In the genomic region with DNA sequence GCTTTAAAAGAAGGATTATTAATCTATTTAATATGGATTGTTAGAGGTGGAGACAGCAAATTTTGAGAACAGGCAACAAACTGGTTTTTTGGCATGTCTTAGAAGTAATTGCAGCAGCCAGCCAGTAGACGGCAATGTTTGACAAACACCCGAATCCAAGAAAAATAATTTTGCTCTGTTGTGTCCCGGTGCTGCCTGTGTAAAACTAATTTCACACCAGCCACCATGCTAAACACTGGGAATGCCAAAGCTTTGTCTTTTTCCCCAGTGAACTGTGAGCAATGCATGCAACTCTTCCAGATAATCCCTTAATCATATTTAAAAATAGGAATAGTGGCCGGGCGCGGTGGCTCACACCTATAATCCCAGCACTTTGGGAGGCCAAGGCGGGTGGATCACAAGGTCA, we compare ENCODE assay signal across 8 cellular contexts. TPM values are rescaled to one million over a fixed set of nuclear protein-coding genes. Genes with fewer than 3 reads are reported as not detected.
DNase-seq lines count a peak whose midpoint lies in the region; ATAC-seq, FAIRE-seq and TF ChIP-seq lines count a peak whose summit lies in the region.

No MANE protein-coding gene starts in this region.

- peaks cover 12% of the 10 kb centered on the region for H3K27me3 Mint-ChIP-seq in activated CD8-positive, alpha-beta memory T cell treated with anti-CD3 and anti-CD28 coated beads, Interleukin-2, amount 10 ng/mL, durations not matched to agents 7 days and 5 days

- no peaks in the 10 kb centered on the region for H3K9me3 Mint-ChIP-seq in activated CD8-positive, alpha-beta memory T cell treated with anti-CD3 and anti-CD28 coated beads, Interleukin-2, amount 10 ng/mL, durations not matched to agents 7 days and 5 days (ENCODE audit: low read depth)

- DNase-seq in activated CD8-positive, alpha-beta memory T cell treated with anti-CD3 and anti-CD28 coated beads, Interleukin-2, amount 10 ng/mL, durations not matched to agents 7 days and 5 days: peak; percentile 44
- no peak for DNase-seq in activated CD8-positive, alpha-beta memory T cell treated with anti-CD3 and anti-CD28 coated beads, Interleukin-2, amount 50 U/mL, for 48 hours
- DNase-seq in HTR-8/SVneo (ENCODE audit: insufficient read length, low spot score) (peak; percentile 29), foreskin melanocyte (peak; percentile 24), retinal pigment epithelial cell (ENCODE audit: low read depth) (peak; percentile 27)
- no peak for DNase-seq in activated CD8-positive, alpha-beta memory T cell treated with anti-CD3 and anti-CD28 coated beads for 24 hours

- no peak overlapping the region for H3K4me3 Mint-ChIP-seq in activated CD8-positive, alpha-beta memory T cell treated with anti-CD3 and anti-CD28 coated beads, Interleukin-2, amount 10 ng/mL, durations not matched to agents 7 days and 5 days

- no peaks in the 10 kb centered on the region for H3K36me3 Mint-ChIP-seq in activated CD8-positive, alpha-beta memory T cell treated with anti-CD3 and anti-CD28 coated beads, Interleukin-2, amount 10 ng/mL, durations not matched to agents 7 days and 5 days

- no peak overlapping the region for H3K4me3 ChIP-seq in retinal pigment epithelial cell (ENCODE audit: low read length)

- no peak for ATAC-seq in activated CD8-positive, alpha-beta memory T cell treated with anti-CD3 and anti-CD28 coated beads, Interleukin-2, amount 10 ng/mL, durations not matched to agents 7 days and 5 days
- peak; percentile 83 for ATAC-seq in GM19395 (IDR thresholded peaks at IDR 0.05; ENCODE audit: unreplicated experiment)
- ATAC-seq in SK-N-SH treated with all-trans-retinoic acid at 6 μM for 48 hours: peak; percentile 70

- no peaks in the 10 kb centered on the region for H3K4me1 Mint-ChIP-seq in activated CD8-positive, alpha-beta memory T cell treated with anti-CD3 and anti-CD28 coated beads, Interleukin-2, amount 10 ng/mL, durations not matched to agents 7 days and 5 days

- no peak for FAIRE-seq in HTR-8/SVneo (lab: Jason Lieb, UNC)

- H3K27ac Mint-ChIP-seq in activated CD8-positive, alpha-beta memory T cell treated with anti-CD3 and anti-CD28 coated beads, Interleukin-2, amount 10 ng/mL, durations not matched to agents 7 days and 5 days: no peak overlapping the region

- CTCF ChIA-PET in activated CD8-positive, alpha-beta memory T cell treated with anti-CD3 and anti-CD28 coated beads, Interleukin-2, amount 10 ng/mL, durations not matched to agents 7 days and 5 days (lab: Charles Lee): interaction anchor here (1.4 to 1.5 kb wide), 2 partner anchors 11 to 317 kb away, joined by 4 to 5 read pairs; no protein-coding TSS in a partner anchor

- peak; percentile 95 for TF ChIP-seq CTCF in retinal pigment epithelial cell (conservative IDR thresholded peaks at IDR 0.05; ENCODE audit: low read depth, low read length)

TF ChIP-seq in SK-N-SH treated with all-trans-retinoic acid at 6 μM for 48 hours, 23 proteins besides CTCF, POLR2A, EP300 and RAD21:
- no peak for TF ChIP-seq SNAI2 (CRISPR knock-in tag; IDR thresholded peaks at IDR 0.05)
- no peak for TF ChIP-seq PPARA (CRISPR knock-in tag; IDR thresholded peaks at IDR 0.05; ENCODE audit: borderline replicate concordance)
- no peak for TF ChIP-seq ESRRG (CRISPR knock-in tag; IDR thresholded peaks at IDR 0.05)
- TF ChIP-seq TOX (CRISPR knock-in tag; IDR thresholded peaks at IDR 0.05; ENCODE audit: borderline replicate concordance): no peak
- TF ChIP-seq ARNTL (CRISPR knock-in tag; IDR thresholded peaks at IDR 0.05; ENCODE audit: borderline replicate concordance, low read depth): no peak

RNA-seq across cellular contexts. Expression of gene SMIM31, which starts 25.9 kb away (rescaled TPM):
- not detected for total RNA-seq in activated CD8-positive, alpha-beta memory T cell treated with anti-CD3 and anti-CD28 coated beads, Interleukin-2, amount 10 ng/mL, durations not matched to agents 7 days and 5 days

Comparison
In these comparisons a context has a peak if more than half of its experiments do, and no peak if none do; other contexts are left out.
1. DNase-seq: peak in activated CD8-positive, alpha-beta memory T cell treated with anti-CD3 and anti-CD28 coated beads, Interleukin-2, amount 10 ng/mL, durations not matched to agents 7 days and 5 days (single experiment), HTR-8/SVneo (single experiment), foreskin melanocyte (single experiment) and retinal pigment epithelial cell (single experiment); none in activated CD8-positive, alpha-beta memory T cell treated with anti-CD3 and anti-CD28 coated beads, Interleukin-2, amount 50 U/mL, for 48 hours (single experiment) and activated CD8-positive, alpha-beta memory T cell treated with anti-CD3 and anti-CD28 coated beads for 24 hours (single experiment).